In genomic region chr3:62203561-62203960, GRCh38 we compare ENCODE assay signal across 18 cellular contexts.
DNase-seq lines count a peak whose midpoint lies in the region; ATAC-seq and TF ChIP-seq lines count a peak whose summit lies in the region.
"Had no signal": no experiment of that assay in that cellular context is flagged by ENCODE, and none has a peak within 500 bp of the region (broad histone marks: within the 10 kb centered on the region; RNA-seq: fewer than 3 reads in every experiment).

No MANE protein-coding gene starts in this region.

- intact Hi-C loops in sciatic nerve (cut with DNase I): no loop called here
- intact Hi-C loops in upper lobe of right lung (cut with DNase I): no loop called here
- intact Hi-C loops in left colon (cut with DNase I, micrococcal nuclease): no loop called here
- intact Hi-C loops in activated T-helper 2 cell treated with anti-CD3 and anti-CD28 coated beads, Interferon-gamma antibody, Interleukin-2, Interleukin-4, amounts not matched to agents 10 μg/mL and 5 μg/mL and 100 μg/mL, durations not matched to agents 14 hours and 24 hours and 36 hours (cut with micrococcal nuclease): loop anchor here (10.0 kb wide), 1 partner anchor 351 kb away; no protein-coding TSS in a partner anchor

- H3K27me3 ChIP-seq in upper lobe of right lung: no peaks in the 10 kb centered on the region

- DNase-seq in sciatic nerve (ENCODE audit: low spot score) (no peak), upper lobe of right lung (no peak), left colon (no peak)
- DNase-seq in activated T-helper 2 cell treated with anti-CD3 and anti-CD28 coated beads, Interferon-gamma antibody, Interleukin-2, Interleukin-4, amounts not matched to agents 10 μg/mL and 5 μg/mL and 100 μg/mL, durations not matched to agents 14 hours and 24 hours and 36 hours (ENCODE audit: low spot score): no peak
- DNase-seq: 8988T; ACHN; C1 segment of cervical spinal cord; Calu3; CD4-positive, alpha-beta memory T cell; COR-L47; DMS53; DMS79 treated with DMSO at 0.1 percent for 48 hours; GF-D8; GOT3; HCEC 1CT had no signal

- ATAC-seq in esophagus mucosa: peak; percentile 25
- peak; percentile 29 for ATAC-seq in sciatic nerve
- peak; percentile 8 for ATAC-seq in upper lobe of right lung
- ATAC-seq in left colon: no peak
- ATAC-seq in GM18907 (IDR thresholded peaks at IDR 0.05; ENCODE audit: unreplicated experiment): no peak
- ATAC-seq: A549 had no signal

- H3K27ac ChIP-seq in upper lobe of right lung: no peak overlapping the region
- H3K27ac ChIP-seq: A549 had no signal

- H3K4me3 Mint-ChIP-seq in activated T-helper 2 cell treated with anti-CD3 and anti-CD28 coated beads, Interferon-gamma antibody, Interleukin-2, Interleukin-4, amounts not matched to agents 10 μg/mL and 5 μg/mL and 100 μg/mL, durations not matched to agents 14 hours and 24 hours and 36 hours (ENCODE audit: low read depth): no peak overlapping the region
- H3K4me3 Mint-ChIP-seq: CD4-positive, alpha-beta memory T cell had no signal

- H3K36me3 Mint-ChIP-seq in activated T-helper 2 cell treated with anti-CD3 and anti-CD28 coated beads, Interferon-gamma antibody, Interleukin-2, Interleukin-4, amounts not matched to agents 10 μg/mL and 5 μg/mL and 100 μg/mL, durations not matched to agents 14 hours and 24 hours and 36 hours (ENCODE audit: low read depth): no peaks in the 10 kb centered on the region
- H3K36me3 Mint-ChIP-seq: CD4-positive, alpha-beta memory T cell had no signal

- H3K4me1 ChIP-seq in upper lobe of right lung: no peaks in the 10 kb centered on the region
- H3K4me1 ChIP-seq: A549 had no signal

- peaks cover 10% of the 10 kb centered on the region for H3K36me3 ChIP-seq in upper lobe of right lung

- no peak overlapping the region for H3K4me3 ChIP-seq in upper lobe of right lung
- H3K4me3 ChIP-seq: A549 had no signal

- H3K9me3 Mint-ChIP-seq in activated T-helper 2 cell treated with anti-CD3 and anti-CD28 coated beads, Interferon-gamma antibody, Interleukin-2, Interleukin-4, amounts not matched to agents 10 μg/mL and 5 μg/mL and 100 μg/mL, durations not matched to agents 14 hours and 24 hours and 36 hours: no peaks in the 10 kb centered on the region
- H3K9me3 Mint-ChIP-seq: CD4-positive, alpha-beta memory T cell had no signal

- no peak overlapping the region for H3K27ac Mint-ChIP-seq in activated T-helper 2 cell treated with anti-CD3 and anti-CD28 coated beads, Interferon-gamma antibody, Interleukin-2, Interleukin-4, amounts not matched to agents 10 μg/mL and 5 μg/mL and 100 μg/mL, durations not matched to agents 14 hours and 24 hours and 36 hours
- H3K27ac Mint-ChIP-seq: CD4-positive, alpha-beta memory T cell had no signal

- no peaks in the 10 kb centered on the region for H3K4me1 Mint-ChIP-seq in activated T-helper 2 cell treated with anti-CD3 and anti-CD28 coated beads, Interferon-gamma antibody, Interleukin-2, Interleukin-4, amounts not matched to agents 10 μg/mL and 5 μg/mL and 100 μg/mL, durations not matched to agents 14 hours and 24 hours and 36 hours (ENCODE audit: low read depth)
- H3K4me1 Mint-ChIP-seq: CD4-positive, alpha-beta memory T cell had no signal

- no peaks in the 10 kb centered on the region for H3K9me3 ChIP-seq in upper lobe of right lung
- H3K9me3 ChIP-seq: A549 had no signal

- H3K27me3 Mint-ChIP-seq in activated T-helper 2 cell treated with anti-CD3 and anti-CD28 coated beads, Interferon-gamma antibody, Interleukin-2, Interleukin-4, amounts not matched to agents 10 μg/mL and 5 μg/mL and 100 μg/mL, durations not matched to agents 14 hours and 24 hours and 36 hours (ENCODE audit: low read depth): no peaks in the 10 kb centered on the region

- no peak for TF ChIP-seq CTCF in upper lobe of right lung (IDR thresholded peaks at IDR 0.05)

Comparison
In these comparisons a context has a peak if more than half of its experiments do, and no peak if none do; other contexts are left out.
1. ATAC-seq: peak in esophagus mucosa (single experiment), sciatic nerve (single experiment) and upper lobe of right lung (single experiment); none in left colon (single experiment) and GM18907 (single experiment).